ENCODE assay signal across 8 cellular contexts in the genomic region with DNA sequence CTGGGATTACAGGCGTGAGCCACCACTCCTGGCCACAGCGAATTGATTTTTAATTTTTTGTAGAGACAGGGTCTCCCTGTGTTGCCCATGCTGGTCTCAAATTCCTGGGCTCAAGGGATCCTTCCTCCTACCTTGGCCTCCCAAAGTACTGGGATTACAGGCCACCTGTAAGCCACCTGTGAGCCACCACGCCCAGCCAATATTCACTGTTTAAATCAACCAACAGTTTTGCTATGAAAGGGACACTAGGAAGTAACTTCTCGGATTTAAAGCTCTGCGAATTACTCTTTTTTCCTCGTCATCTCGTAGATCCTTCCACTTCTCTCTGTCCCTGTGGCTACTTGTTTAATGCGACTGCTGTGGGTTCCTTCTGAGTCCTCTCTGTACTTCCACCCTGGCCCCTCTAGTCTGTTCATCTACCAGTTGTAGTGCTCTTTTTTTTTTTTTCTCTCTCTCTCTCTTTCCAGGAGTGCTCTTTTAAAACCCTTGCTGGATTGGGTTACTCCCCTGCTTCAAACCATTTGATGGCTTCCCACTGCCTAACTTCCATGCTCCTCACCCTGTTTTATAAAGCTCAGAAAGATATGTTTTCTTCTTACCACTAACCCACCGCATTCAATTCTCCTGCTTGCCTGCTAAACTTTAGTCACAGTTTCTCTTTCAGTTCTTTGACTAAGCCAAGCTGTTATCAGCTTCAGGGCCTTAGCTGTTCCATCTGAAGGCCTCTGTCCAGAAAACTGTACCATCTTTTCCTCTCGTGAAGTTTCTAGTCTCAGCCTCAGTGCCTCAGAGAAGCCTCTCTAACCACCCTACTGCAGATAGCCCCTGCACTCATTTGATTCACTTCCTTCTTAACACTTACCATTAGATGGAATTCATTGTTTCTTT. TPM values are rescaled to one million over a fixed set of nuclear protein-coding genes. Genes with fewer than 3 reads are reported as not detected.
DNase-seq lines count a peak whose midpoint lies in the region; ATAC-seq, FAIRE-seq and TF ChIP-seq lines count a peak whose summit lies in the region.

No MANE protein-coding gene starts in this region.

- H3K79me2 ChIP-seq in H9 (ENCODE audit: insufficient read depth, low read length) (peaks cover 6% of the 10 kb centered on the region; the same call in 1 of the 2 replicates), OCI-LY7 (ENCODE audit: insufficient read depth, low read depth, low read length) (peaks cover 27% of the 10 kb centered on the region; the same call in 1 of the 2 replicates)

- H3K27ac ChIP-seq in H9 (ENCODE audit: insufficient read length, low read depth, low read length): no peak overlapping the region
- no peak overlapping the region for H3K27ac ChIP-seq in ovary
- no peak overlapping the region for H3K27ac ChIP-seq in OCI-LY7 (ENCODE audit: low read depth, low read length, poor library complexity, severe bottlenecking)

- no TSS peak for BruUV-seq in OCI-LY7 (replicated peaks; lab: Mats Ljungman, UMichigan)

- WGBS in H9 (ENCODE audit: extremely low coverage, insufficient read length, low lambda C conversion rate): no CpG with 5 or more reads among the region's 10 CpGs
- 73 to 78% (median 76%) methylated on average over 10 of the region's 10 CpGs for WGBS in ovary, 3 donors

- no peak overlapping the region for H3T11ph ChIP-seq in H9 (ENCODE audit: low read length)

- no peak overlapping the region for H4K8ac ChIP-seq in H9 (replicated peaks; ENCODE audit: insufficient read length, low read depth, low read length)

- H3K4me3 Mint-ChIP-seq in H9 (peak overlapping the region in 1 of 2 experiments; percentile 18; a peak in 1 of 5 replicates), T-helper 17 cell (peak overlapping the region; percentile 83), naive B cell (peak overlapping the region in 4 of 8 donors; percentile 10 to 48 (median 44))

- H2AFZ ChIP-seq in H9 (ENCODE audit: low read length) (no peak overlapping the region), OCI-LY7 (ENCODE audit: low read length) (no peak overlapping the region)

- no peak overlapping the region for H3K56ac ChIP-seq in H9 (ENCODE audit: insufficient read length, low read depth, low read length)

- no peaks in the 10 kb centered on the region for H3K4me1 Mint-ChIP-seq in H9
- H3K4me1 Mint-ChIP-seq in T-helper 17 cell: peaks cover 19% of the 10 kb centered on the region
- H3K4me1 Mint-ChIP-seq in naive B cell: peaks cover 22 to 36% (median 32%) of the 10 kb centered on the region in 3 donors

- H3K4me2 ChIP-seq in H9 (ENCODE audit: insufficient read depth, insufficient read length, low read length) (no peak overlapping the region), OCI-LY7 (ENCODE audit: low read length) (no peak overlapping the region; the same call in 1 of the 2 replicates)

- H3K4me1 ChIP-seq in H9 (ENCODE audit: insufficient read depth, low read length) (no peaks in the 10 kb centered on the region), ovary (ENCODE audit: insufficient read depth) (peaks cover 1% of the 10 kb centered on the region), OCI-LY7 (ENCODE audit: insufficient read depth, low read length, poor library complexity, severe bottlenecking) (peaks cover 13% of the 10 kb centered on the region)

- H4K20me1 ChIP-seq in H9 (ENCODE audit: control insufficient read depth, insufficient read depth, insufficient read length) (no peaks in the 10 kb centered on the region), OCI-LY7 (ENCODE audit: insufficient read depth, low read length) (no peaks in the 10 kb centered on the region)

- H4K91ac ChIP-seq in H9 (ENCODE audit: insufficient read length, low read depth, low read length): no peak overlapping the region

- H3K27me3 ChIP-seq in H9 (ENCODE audit: insufficient read depth, low read length) (no peaks in the 10 kb centered on the region), ovary (no peaks in the 10 kb centered on the region)

- 0 out of 5 replicates have a peak, but pooled peaks cover 0 to 2% of the 10 kb centered on the region in 2 experiments for H3K9me3 Mint-ChIP-seq in H9
- H3K9me3 Mint-ChIP-seq in naive B cell: no peaks in the 10 kb centered on the region

- FAIRE-seq in HTR-8/SVneo (lab: Jason Lieb, UNC): no peak

- H3K9me3 ChIP-seq in H9 (ENCODE audit: control insufficient read depth, low read depth, low read length): no peaks in the 10 kb centered on the region
- H3K9me3 ChIP-seq in T-helper 17 cell (ENCODE audit: control insufficient read depth, low read length, poor library complexity, severe bottlenecking): no peaks in the 10 kb centered on the region
- no peaks in the 10 kb centered on the region for H3K9me3 ChIP-seq in ovary
- no peaks in the 10 kb centered on the region for H3K9me3 ChIP-seq in OCI-LY7 (ENCODE audit: low read length)

- peaks cover 2% of the 10 kb centered on the region for H3K79me1 ChIP-seq in H9 (ENCODE audit: insufficient read depth, low read depth, low read length, poor library complexity, severe bottlenecking)

- H2BK20ac ChIP-seq in H9 (ENCODE audit: low read depth, low read length, poor library complexity, severe bottlenecking): no peak overlapping the region

- DNase-seq in H9 (no peak), T-helper 17 cell (no peak), naive B cell (no peak), DMS 273 (lab: John Stamatoyannopoulos, UW; ENCODE audit: unreplicated experiment) (no peak), ovary (no peak), HTR-8/SVneo (ENCODE audit: insufficient read length, low spot score) (no peak), OCI-LY7 (ENCODE audit: low spot score) (no peak)

- H2BK5ac ChIP-seq in H9 (ENCODE audit: insufficient read length, low read length): no peak overlapping the region

- CTCF ChIA-PET in OCI-LY7 (lab: Charles Lee; ENCODE audit: unreplicated experiment): no interaction called here

- no peak overlapping the region for H3K18ac ChIP-seq in H9 (ENCODE audit: insufficient read length, low read depth, low read length)

- H3K4me3 ChIP-seq in ovary (no peak overlapping the region), OCI-LY7 (ENCODE audit: low read depth, low read length, poor library complexity, severe bottlenecking) (no peak overlapping the region)

- POLR2A ChIA-PET in OCI-LY7 (lab: Charles Lee): interaction anchor here (0.6 to 1.5 kb wide), 6 partner anchors 12 to 1987 kb away, joined by 3 to 4 read pairs (median 3); no protein-coding TSS in a partner anchor

- intact Hi-C loops in ovary (cut with DNase I): no loop called here
- intact Hi-C loops in OCI-LY7 (cut with micrococcal nuclease; ENCODE audit: unreplicated experiment): no loop called here

- H3K23ac ChIP-seq in H9 (ENCODE audit: insufficient read length, low read depth, low read length): no peak overlapping the region

- H3K4ac ChIP-seq in H9 (ENCODE audit: low read depth, low read length): no peak overlapping the region

- no peak overlapping the region for H2BK120ac ChIP-seq in H9 (ENCODE audit: low read depth, low read length, poor library complexity, severe bottlenecking)

- no peaks in the 10 kb centered on the region for H3K23me2 ChIP-seq in H9 (ENCODE audit: insufficient read length, low read depth, low read length, poor library complexity, severe bottlenecking)

- no peaks in the 10 kb centered on the region for H3K9me2 ChIP-seq in OCI-LY7 (ENCODE audit: insufficient read depth, low read length)

- H2BK15ac ChIP-seq in H9 (ENCODE audit: low read depth, low read length): no peak overlapping the region

- TF ChIP-seq CTCF in H9 (conservative IDR thresholded peaks at IDR 0.05) (no peak), ovary (IDR thresholded peaks at IDR 0.05) (no peak), OCI-LY7 (conservative IDR thresholded peaks at IDR 0.05; ENCODE audit: low read length) (no peak)

- TF ChIP-seq EP300 in ovary (IDR thresholded peaks at IDR 0.05): no peak

- TF ChIP-seq POLR2A in ovary (IDR thresholded peaks at IDR 0.05): no peak

- no peak overlapping the region for H3K14ac ChIP-seq in H9 (ENCODE audit: insufficient read depth, low read length)

- H3K27me3 Mint-ChIP-seq in H9 (ENCODE audit: low read depth): no peaks in the 10 kb centered on the region
- H3K27me3 Mint-ChIP-seq in T-helper 17 cell: no peaks in the 10 kb centered on the region
- H3K27me3 Mint-ChIP-seq in naive B cell: no peaks in the 10 kb centered on the region

- no peaks in the 10 kb centered on the region for H3K36me3 ChIP-seq in ovary
- H3K36me3 ChIP-seq in OCI-LY7 (ENCODE audit: insufficient read depth, low read length): peaks cover 20% of the 10 kb centered on the region

- H3K36me3 Mint-ChIP-seq in H9 (ENCODE audit: insufficient read depth in 1 of 3, low read depth in 3 of 3) (peaks cover 8 to 25% (median 14%) of the 10 kb centered on the region in 3 experiments), T-helper 17 cell (ENCODE audit: low read depth) (peaks cover 7% of the 10 kb centered on the region), naive B cell (peaks cover 3 to 6% of the 10 kb centered on the region in 2 donors)

- peak; percentile 69 for ATAC-seq in GM18508 (IDR thresholded peaks at IDR 0.05; ENCODE audit: insufficient read depth, unreplicated experiment)
- peak; percentile 41 for ATAC-seq in T-helper 17 cell
- ATAC-seq in naive B cell (ENCODE audit: low read depth in 2 of 2): no peak

- no peak overlapping the region for H3K9ac ChIP-seq in H9 (ENCODE audit: extremely low read depth, insufficient read length, low read length)

- H2AK5ac ChIP-seq in H9 (ENCODE audit: insufficient read length, low read length): no peak overlapping the region

- H4K5ac ChIP-seq in H9 (ENCODE audit: insufficient read length, low read depth, low read length): no peak overlapping the region

- H3K27ac Mint-ChIP-seq in H9 (peak overlapping the region; percentile 6 to 35 (median 20)), T-helper 17 cell (peak overlapping the region; percentile 93), naive B cell (peak overlapping the region; percentile 1 to 77 (median 69))

- no peak overlapping the region for H2BK12ac ChIP-seq in H9 (ENCODE audit: insufficient read length, low read depth, low read length)

RNA-seq across cellular contexts. Expression of a gene that starts 12.4 kb away (rescaled TPM):
- 45.7 and 49.5 TPM in 2 replicates for total RNA-seq in H9 (2021)
- total RNA-seq in T-helper 17 cell: 10 to 100 TPM; 42.0 TPM
- polyA plus RNA-seq in naive B cell (ENCODE audit: low read depth in 6 of 6): 10 to 100 TPM in 5 of 6 donors, 1 to 10 TPM in 1; 7.7 to 26.4 (median 22.0) TPM
- 10 to 100 TPM; 22.2 to 41.9 (median 35.6) TPM for total RNA-seq in ovary
- polyA plus RNA-seq in ovary: 10 to 100 TPM; 26.1 to 57.1 TPM
- total RNA-seq in OCI-LY7 (2014; rRNA removed; shearing (Covaris generic)): 28.6 and 35.9 TPM in 2 replicates
- 46.9 and 59.9 TPM in 2 replicates for total RNA-seq in OCI-LY7 (2022)

RNA-seq across cellular contexts. Expression of a gene that starts 27.0 kb away (rescaled TPM):
- total RNA-seq in H9 (2021): 15.5 and 17.3 TPM in 2 replicates
- total RNA-seq in T-helper 17 cell: 1 to 10 TPM; 3.4 to 3.8 TPM
- 10 to 100 TPM; 10.3 to 26.3 (median 19.9) TPM for polyA plus RNA-seq in naive B cell (ENCODE audit: low read depth in 6 of 6)
- total RNA-seq in ovary: 10 to 100 TPM; 11.2 to 16.3 (median 14.0) TPM
- 10 to 100 TPM; 16.2 to 38.1 TPM for polyA plus RNA-seq in ovary
- total RNA-seq in OCI-LY7 (2014; rRNA removed; shearing (Covaris generic)): 14.9 and 15.9 TPM in 2 replicates
- total RNA-seq in OCI-LY7 (2022): 21.0 and 22.0 TPM in 2 replicates

Comparison
In these comparisons a context has a peak if more than half of its experiments do, and no peak if none do; other contexts are left out.
1. ATAC-seq: peak in GM18508 (single experiment) and T-helper 17 cell (single experiment); none in naive B cell (0 of 2).
2. H3K27ac Mint-ChIP-seq: peak in every context shown above with its lines; median percentile 93 in T-helper 17 cell; 69 in naive B cell; 20 in H9.